ENCODE assay signal across 29 cellular contexts in the genomic region with DNA sequence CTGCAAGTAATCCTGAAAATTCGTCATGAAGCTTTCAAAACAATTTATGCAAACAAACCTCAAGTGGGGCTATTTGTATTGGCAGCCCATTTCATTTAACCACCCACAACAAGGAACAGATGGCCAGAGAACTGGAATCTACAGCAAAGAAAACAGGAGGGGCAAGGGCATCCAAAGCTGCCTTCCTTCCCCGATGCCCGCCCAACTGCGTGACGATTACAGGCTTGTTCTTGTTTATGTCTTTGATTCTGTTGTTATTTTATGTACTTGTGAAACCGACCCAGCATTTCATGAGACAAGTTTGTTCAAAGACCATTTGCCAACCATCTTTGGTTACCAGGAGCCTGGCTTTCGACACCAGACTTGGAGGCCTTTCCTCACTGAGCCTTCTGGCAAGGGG. TPM values are rescaled to one million over a fixed set of nuclear protein-coding genes. Genes with fewer than 3 reads are reported as not detected.
DNase-seq lines count a peak whose midpoint lies in the region; ATAC-seq and TF ChIP-seq lines count a peak whose summit lies in the region.
"Had no signal": no experiment of that assay in that cellular context is flagged by ENCODE, and none has a peak within 500 bp of the region (broad histone marks: within the 10 kb centered on the region; RNA-seq: fewer than 3 reads in every experiment).

No MANE protein-coding gene starts in this region.

- peak; percentile 74 for DNase-seq in AG10803 (ENCODE audit: low read depth)
- DNase-seq in HFF-Myc (ENCODE audit: extremely low read depth, low read depth) = peak; percentile 12
- peak; percentile 51 to 70 for DNase-seq in SJCRH30
- DNase-seq in osteoblast (ENCODE audit: insufficient read length, low spot score, missing footprints) = peak; percentile 47
- no peak for DNase-seq in RWPE1 (ENCODE audit: low spot score)
- DNase-seq: activated CD4-positive, alpha-beta T cell treated with anti-CD3 and anti-CD28 coated beads, Interleukin-2, amount 10 ng/mL, durations not matched to agents 7 days and 5 days; activated CD8-positive, alpha-beta memory T cell treated with anti-CD3 and anti-CD28 coated beads, Interleukin-2, amount 10 ng/mL, durations not matched to agents 7 days and 5 days; activated naive CD4-positive, alpha-beta T cell treated with anti-CD3 and anti-CD28 coated beads, Interleukin-2, amount 50 U/mL, for 16 hours; AML-193; anterior cingulate cortex; CD8-positive, alpha-beta memory T cell; DND-41; foreskin melanocyte; GM23248; NCI-H1436 treated with DMSO at 0.1 percent for 48 hours; NCI-H226; Peyer's patch; stimulated activated CD4-positive, alpha-beta T cell treated with anti-CD3 and anti-CD28 coated beads, Interleukin-2, amount 100 ng/mL, for 24 hours; T-helper 17 cell; testis; WERI-Rb-1 had no signal

- H3K9me3 ChIP-seq in SJCRH30 (replicated peaks) (peaks cover 5% of the 10 kb centered on the region), osteoblast (ENCODE audit: low read depth, low read length) (peaks cover 2% of the 10 kb centered on the region)
- H3K9me3 ChIP-seq: Peyer's patch, testis had no signal

- H3K79me2 ChIP-seq in osteoblast (ENCODE audit: insufficient read depth, low read length) = no peaks in the 10 kb centered on the region

- peak overlapping the region; percentile 39 for H2AFZ ChIP-seq in osteoblast (ENCODE audit: low read length)
- H2AFZ ChIP-seq: GM23248, neural progenitor cell had no signal

- H3K27ac ChIP-seq in SJCRH30 (no peak overlapping the region), osteoblast (ENCODE audit: low read depth, low read length) (no peak overlapping the region), RWPE1 (no peak overlapping the region)
- H3K27ac ChIP-seq: GM23248, neural progenitor cell, Peyer's patch, SK-N-MC, testis, WERI-Rb-1 had no signal

- no peaks in the 10 kb centered on the region for H4K20me1 ChIP-seq in osteoblast (ENCODE audit: insufficient read depth, low read length)

- TF ChIP-seq CTCF in AG10803 (conservative IDR thresholded peaks at IDR 0.05; ENCODE audit: low read length) (no peak), HFF-Myc (IDR thresholded peaks at IDR 0.05; ENCODE audit: low read depth, low read length, missing control alignments) (no peak), osteoblast (IDR thresholded peaks at IDR 0.05; ENCODE audit: extremely low read depth, low read depth, low read length) (no peak), RWPE1 (conservative IDR thresholded peaks at IDR 0.05; ENCODE audit: low read depth) (no peak)

- peaks cover 8% of the 10 kb centered on the region for H3K4me1 ChIP-seq in SJCRH30
- H3K4me1 ChIP-seq in osteoblast (ENCODE audit: insufficient read depth, low read length) = peaks cover 4% of the 10 kb centered on the region
- H3K4me1 ChIP-seq: Peyer's patch, testis had no signal

- H3K4me3 ChIP-seq in AG10803 (ENCODE audit: low read length) (no peak overlapping the region), HFF-Myc (replicated peaks; ENCODE audit: low read depth, low read length) (no peak overlapping the region), SJCRH30 (no peak overlapping the region), osteoblast (ENCODE audit: insufficient read depth, low read length) (no peak overlapping the region)
- H3K4me3 ChIP-seq: GM23248, neural progenitor cell, Peyer's patch, SK-N-MC, testis had no signal

- CTCF ChIA-PET in RWPE1 (lab: Yijun Ruan, JAX) = no interaction called here

- H3K4me2 ChIP-seq in osteoblast (ENCODE audit: insufficient read depth, low read length) = peak overlapping the region; percentile 19
- H3K4me2 ChIP-seq: neural progenitor cell had no signal

- ATAC-seq in HG02763 (IDR thresholded peaks at IDR 0.05; ENCODE audit: unreplicated experiment) (no peak), HG03039 (IDR thresholded peaks at IDR 0.05; ENCODE audit: unreplicated experiment) (no peak)
- ATAC-seq: activated CD8-positive, alpha-beta memory T cell treated with anti-CD3 and anti-CD28 coated beads, Interleukin-2, amount 10 ng/mL, durations not matched to agents 7 days and 5 days; stimulated activated memory B cell treated with anti-CD40 and anti-IgM and Interleukin-4, amounts not matched to agents 10 μg/mL and 1 μg/mL and 100 μg/mL, for 72 hours; T-helper 17 cell had no signal

- H3K27me3 ChIP-seq in SJCRH30 = no peaks in the 10 kb centered on the region
- no peaks in the 10 kb centered on the region for H3K27me3 ChIP-seq in osteoblast (ENCODE audit: insufficient read depth, low read length)
- H3K27me3 ChIP-seq: neural progenitor cell, Peyer's patch, testis had no signal

- H3K36me3 ChIP-seq in SJCRH30 = no peaks in the 10 kb centered on the region
- no peaks in the 10 kb centered on the region for H3K36me3 ChIP-seq in osteoblast (ENCODE audit: insufficient read depth, low read length)
- H3K36me3 ChIP-seq: neural progenitor cell, Peyer's patch, WERI-Rb-1 had no signal

- POLR2A ChIA-PET in RWPE1 (lab: Yijun Ruan, JAX; ENCODE audit: low non-redundant PET) = no interaction called here

RNA-seq across cellular contexts. Expression of a gene that starts 59.1 kb away (rescaled TPM):
- 18.1 and 18.6 TPM in 2 replicates for total RNA-seq in SJCRH30 (2014; rRNA removed; shearing (Covaris generic))
- 1.2 and 1.4 TPM in 2 replicates for total RNA-seq in osteoblast
- total RNA-seq: activated CD4-positive, alpha-beta T cell treated with anti-CD3 and anti-CD28 coated beads, Interleukin-2, amount 10 ng/mL, durations not matched to agents 7 days and 5 days; activated CD8-positive, alpha-beta memory T cell treated with anti-CD3 and anti-CD28 coated beads, Interleukin-2, amount 10 ng/mL, durations not matched to agents 7 days and 5 days; CD8-positive, alpha-beta memory T cell; dermis microvascular lymphatic vessel endothelial cell; GM23248; pulmonary artery endothelial cell; skeletal muscle tissue; T-helper 17 cell had no signal
